In genomic region chr9:136405904-136406303, GRCh38 we compare ENCODE assay signal across 9 cellular contexts. TPM values are rescaled to one million over a fixed set of nuclear protein-coding genes. Genes with fewer than 3 reads are reported as not detected.
DNase-seq lines count a peak whose midpoint lies in the region; ATAC-seq and TF ChIP-seq lines count a peak whose summit lies in the region.
"Not testable (repeated sequence)": the region's sequence is repeated elsewhere in the genome, so short reads cannot be mapped to it uniquely, and the experiment has no call there.
"Had no signal": no experiment of that assay in that cellular context is flagged by ENCODE, and none has a peak within 500 bp of the region (broad histone marks: within the 10 kb centered on the region; RNA-seq: fewer than 3 reads in every experiment).

No MANE protein-coding gene starts in this region.

- POLR2A ChIA-PET in T-cell (lab: Charles Lee); activated CD4-positive, alpha-beta memory T cell treated with anti-CD3 and anti-CD28 coated beads for 36 hours (lab: Charles Lee): not testable (repeated sequence)

- H3K27ac Mint-ChIP-seq in CD4-positive, CD25-positive, alpha-beta regulatory T cell: peak overlapping the region in 1 of 3 donors; percentile 90
- H3K27ac Mint-ChIP-seq in T-cell: peak overlapping the region; percentile 34 to 61
- H3K27ac Mint-ChIP-seq in activated CD4-positive, alpha-beta memory T cell treated with anti-CD3 and anti-CD28 coated beads for 36 hours: peak overlapping the region; percentile 64
- H3K27ac Mint-ChIP-seq in activated T-helper 1 cell treated with anti-CD3 and anti-CD28 coated beads, Interleukin-12 subunit alpha, Interleukin-12 subunit beta, Interleukin-2, Interleukin-4 antibody, amounts not matched to agents 30 ng/mL and 10 ng/mL and 1 ng/mL, durations not matched to agents 14 hours and 24 hours and 36 hours; nephron: not testable (repeated sequence)
- H3K27ac Mint-ChIP-seq in activated naive CD8-positive, alpha-beta T cell treated with anti-CD3 and anti-CD28 coated beads for 36 hours: peak overlapping the region; percentile 56

- not testable (repeated sequence) for ATAC-seq in CD4-positive, CD25-positive, alpha-beta regulatory T cell (ENCODE audit: low read depth in 2 of 2); T-cell (replicated peaks in 1 of 4)

- TF ChIP-seq CTCF in Loucy (conservative IDR thresholded peaks at IDR 0.05; ENCODE audit: low read length); nephron (IDR thresholded peaks at IDR 0.05; ENCODE audit: unreplicated experiment in 3 of 3): not testable (repeated sequence)

- CTCF ChIA-PET in T-cell (lab: Charles Lee); activated CD4-positive, alpha-beta memory T cell treated with anti-CD3 and anti-CD28 coated beads for 36 hours (lab: Charles Lee): not testable (repeated sequence)

- H3F3A ChIP-seq in Loucy (ENCODE audit: low read depth): not testable (repeated sequence)

- H3K4me1 ChIP-seq in CD4-positive, CD25-positive, alpha-beta regulatory T cell (ENCODE audit: control insufficient read depth, insufficient read depth, low read length, poor library complexity, severe bottlenecking): peaks cover 48% of the 10 kb centered on the region
- H3K4me1 ChIP-seq in Loucy (ENCODE audit: insufficient read depth, low read length, poor library complexity, severe bottlenecking): peaks cover 40% of the 10 kb centered on the region

- H3K4me1 Mint-ChIP-seq in CD4-positive, CD25-positive, alpha-beta regulatory T cell: peaks cover 9 to 66% (median 36%) of the 10 kb centered on the region in 4 donors
- H3K4me1 Mint-ChIP-seq in T-cell (peaks cover 50 to 68% (median 50%) of the 10 kb centered on the region in 3 donors), nephron (peaks cover 11% of the 10 kb centered on the region)
- peaks cover 67% of the 10 kb centered on the region for H3K4me1 Mint-ChIP-seq in activated CD4-positive, alpha-beta memory T cell treated with anti-CD3 and anti-CD28 coated beads for 36 hours (ENCODE audit: low read depth)
- peaks cover 43% of the 10 kb centered on the region for H3K4me1 Mint-ChIP-seq in activated T-helper 1 cell treated with anti-CD3 and anti-CD28 coated beads, Interleukin-12 subunit alpha, Interleukin-12 subunit beta, Interleukin-2, Interleukin-4 antibody, amounts not matched to agents 30 ng/mL and 10 ng/mL and 1 ng/mL, durations not matched to agents 14 hours and 24 hours and 36 hours (ENCODE audit: low read depth)
- peaks cover 55% of the 10 kb centered on the region for H3K4me1 Mint-ChIP-seq in activated naive CD8-positive, alpha-beta T cell treated with anti-CD3 and anti-CD28 coated beads for 36 hours

- H3K27ac ChIP-seq in CD4-positive, CD25-positive, alpha-beta regulatory T cell (ENCODE audit: insufficient read depth, low read length, poor library complexity, severe bottlenecking): peak overlapping the region; percentile 85

- not testable (repeated sequence) for H3K27me3 Mint-ChIP-seq in CD4-positive, CD25-positive, alpha-beta regulatory T cell; T-cell; activated CD4-positive, alpha-beta memory T cell treated with anti-CD3 and anti-CD28 coated beads for 36 hours; activated T-helper 1 cell treated with anti-CD3 and anti-CD28 coated beads, Interleukin-12 subunit alpha, Interleukin-12 subunit beta, Interleukin-2, Interleukin-4 antibody, amounts not matched to agents 30 ng/mL and 10 ng/mL and 1 ng/mL, durations not matched to agents 14 hours and 24 hours and 36 hours (ENCODE audit: insufficient read depth); activated naive CD8-positive, alpha-beta T cell treated with anti-CD3 and anti-CD28 coated beads for 36 hours; nephron (ENCODE audit: low read depth)

- peak overlapping the region in 2 of 4 donors; percentile 27 to 90 for H3K4me3 Mint-ChIP-seq in CD4-positive, CD25-positive, alpha-beta regulatory T cell
- H3K4me3 Mint-ChIP-seq in T-cell (peak overlapping the region in 1 of 3 donors; percentile 77), nephron (peak overlapping the region in 2 of 3 experiments; percentile 30 to 44)
- peak overlapping the region; percentile 20 for H3K4me3 Mint-ChIP-seq in activated CD4-positive, alpha-beta memory T cell treated with anti-CD3 and anti-CD28 coated beads for 36 hours
- peak overlapping the region; percentile 11 for H3K4me3 Mint-ChIP-seq in activated T-helper 1 cell treated with anti-CD3 and anti-CD28 coated beads, Interleukin-12 subunit alpha, Interleukin-12 subunit beta, Interleukin-2, Interleukin-4 antibody, amounts not matched to agents 30 ng/mL and 10 ng/mL and 1 ng/mL, durations not matched to agents 14 hours and 24 hours and 36 hours
- H3K4me3 Mint-ChIP-seq in activated naive CD8-positive, alpha-beta T cell treated with anti-CD3 and anti-CD28 coated beads for 36 hours: not testable (repeated sequence)

- intact Hi-C loops in activated CD4-positive, alpha-beta memory T cell treated with anti-CD3 and anti-CD28 coated beads for 36 hours (cut with micrococcal nuclease): loop anchor here (2.0 kb wide), 1 partner anchor 161 kb away; the partner anchor contains the start of gene QSOX2
- intact Hi-C loops in activated T-helper 1 cell treated with anti-CD3 and anti-CD28 coated beads, Interleukin-12 subunit alpha, Interleukin-12 subunit beta, Interleukin-2, Interleukin-4 antibody, amounts not matched to agents 30 ng/mL and 10 ng/mL and 1 ng/mL, durations not matched to agents 14 hours and 24 hours and 36 hours (cut with micrococcal nuclease): not testable (repeated sequence)

- H3K36me3 Mint-ChIP-seq in CD4-positive, CD25-positive, alpha-beta regulatory T cell: peaks cover 11% of the 10 kb centered on the region
- peaks cover 16% of the 10 kb centered on the region for H3K36me3 Mint-ChIP-seq in T-cell
- H3K36me3 Mint-ChIP-seq in activated CD4-positive, alpha-beta memory T cell treated with anti-CD3 and anti-CD28 coated beads for 36 hours: peaks cover 61% of the 10 kb centered on the region
- H3K36me3 Mint-ChIP-seq in activated T-helper 1 cell treated with anti-CD3 and anti-CD28 coated beads, Interleukin-12 subunit alpha, Interleukin-12 subunit beta, Interleukin-2, Interleukin-4 antibody, amounts not matched to agents 30 ng/mL and 10 ng/mL and 1 ng/mL, durations not matched to agents 14 hours and 24 hours and 36 hours (ENCODE audit: low read depth): peaks cover 54% of the 10 kb centered on the region
- H3K36me3 Mint-ChIP-seq in activated naive CD8-positive, alpha-beta T cell treated with anti-CD3 and anti-CD28 coated beads for 36 hours: peaks cover 63% of the 10 kb centered on the region
- H3K36me3 Mint-ChIP-seq in nephron (ENCODE audit: low read depth): peaks cover 32% of the 10 kb centered on the region

- H3K9me3 ChIP-seq in CD4-positive, CD25-positive, alpha-beta regulatory T cell (ENCODE audit: control insufficient read depth in 2 of 2, low read length in 2 of 2); Loucy (ENCODE audit: insufficient read depth, low read depth, low read length): not testable (repeated sequence)

- not testable (repeated sequence) for H2AFZ ChIP-seq in Loucy (ENCODE audit: low read length)

- not testable (repeated sequence) for H3K4me3 ChIP-seq in CD4-positive, CD25-positive, alpha-beta regulatory T cell (ENCODE audit: low read depth, low read length); Loucy (ENCODE audit: low read length, poor library complexity, severe bottlenecking)

- DNase-seq in CD4-positive, CD25-positive, alpha-beta regulatory T cell; T-cell; activated CD4-positive, alpha-beta memory T cell treated with anti-CD3 and anti-CD28 coated beads for 36 hours; activated T-helper 1 cell treated with anti-CD3 and anti-CD28 coated beads, Interleukin-12 subunit alpha, Interleukin-12 subunit beta, Interleukin-2, Interleukin-4 antibody, amounts not matched to agents 30 ng/mL and 10 ng/mL and 1 ng/mL, durations not matched to agents 14 hours and 24 hours and 36 hours (ENCODE audit: low spot score); activated naive CD8-positive, alpha-beta T cell treated with anti-CD3 and anti-CD28 coated beads for 36 hours: not testable (repeated sequence)
- DNase-seq in GM19240 (ENCODE audit: insufficient read length, low spot score): peak; percentile 49

- peak overlapping the region; percentile 74 for H3K4me2 ChIP-seq in Loucy (ENCODE audit: low read depth, low read length, poor library complexity, severe bottlenecking)

- not testable (repeated sequence) for H3K9me2 ChIP-seq in Loucy (replicated peaks; ENCODE audit: low read depth, low read length)

- not testable (repeated sequence) for H3K9me3 Mint-ChIP-seq in CD4-positive, CD25-positive, alpha-beta regulatory T cell; T-cell; activated CD4-positive, alpha-beta memory T cell treated with anti-CD3 and anti-CD28 coated beads for 36 hours; activated T-helper 1 cell treated with anti-CD3 and anti-CD28 coated beads, Interleukin-12 subunit alpha, Interleukin-12 subunit beta, Interleukin-2, Interleukin-4 antibody, amounts not matched to agents 30 ng/mL and 10 ng/mL and 1 ng/mL, durations not matched to agents 14 hours and 24 hours and 36 hours; activated naive CD8-positive, alpha-beta T cell treated with anti-CD3 and anti-CD28 coated beads for 36 hours; nephron

- H3K27me3 ChIP-seq in CD4-positive, CD25-positive, alpha-beta regulatory T cell (ENCODE audit: control insufficient read depth, insufficient read depth, low read length); Loucy (ENCODE audit: insufficient read depth, low read length, poor library complexity, severe bottlenecking): not testable (repeated sequence)

- H3K9ac ChIP-seq in Loucy (ENCODE audit: low read depth, low read length, poor library complexity, severe bottlenecking): not testable (repeated sequence)

- not testable (repeated sequence) for H4K20me1 ChIP-seq in Loucy (ENCODE audit: insufficient read depth, low read length, poor library complexity, severe bottlenecking)

- not testable (repeated sequence) for H3K36me3 ChIP-seq in CD4-positive, CD25-positive, alpha-beta regulatory T cell (ENCODE audit: control insufficient read depth, insufficient read depth, low read length); Loucy (ENCODE audit: insufficient read depth, low read length)

- H3K79me2 ChIP-seq in Loucy (ENCODE audit: insufficient read depth, low read length): peaks cover 38% of the 10 kb centered on the region

RNA-seq across cellular contexts. Expression of gene ENTR1, which starts 4.5 kb away (rescaled TPM):
- total RNA-seq in CD4-positive, CD25-positive, alpha-beta regulatory T cell: 63.2 TPM
- 1 to 10 TPM; 7.8 to 9.9 (median 9.2) TPM for polyA plus RNA-seq in CD4-positive, CD25-positive, alpha-beta regulatory T cell
- 100 to 1,000 TPM in 1 of 5 donors, 10 to 100 TPM in 4; 57.7 to 103 (median 95.6) TPM for total RNA-seq in T-cell
- total RNA-seq in activated CD4-positive, alpha-beta memory T cell treated with anti-CD3 and anti-CD28 coated beads for 36 hours: 10 to 100 TPM; 66.9 to 74.9 TPM
- total RNA-seq in activated T-helper 1 cell treated with anti-CD3 and anti-CD28 coated beads, Interleukin-12 subunit alpha, Interleukin-12 subunit beta, Interleukin-2, Interleukin-4 antibody, amounts not matched to agents 30 ng/mL and 10 ng/mL and 1 ng/mL, durations not matched to agents 14 hours and 24 hours and 36 hours: 50.0 and 54.5 TPM in 2 replicates
- 10 to 100 TPM; 55.4 to 58.2 TPM for total RNA-seq in activated naive CD8-positive, alpha-beta T cell treated with anti-CD3 and anti-CD28 coated beads for 36 hours

RNA-seq across cellular contexts. Expression of gene PMPCA, which starts 4.6 kb away (rescaled TPM):
- 86.2 TPM for total RNA-seq in CD4-positive, CD25-positive, alpha-beta regulatory T cell
- polyA plus RNA-seq in CD4-positive, CD25-positive, alpha-beta regulatory T cell: 10 to 100 TPM; 36.5 to 46.5 (median 39.2) TPM
- total RNA-seq in T-cell: 10 to 100 TPM; 55.8 to 81.9 (median 65.7) TPM
- total RNA-seq in activated CD4-positive, alpha-beta memory T cell treated with anti-CD3 and anti-CD28 coated beads for 36 hours: 100 to 1,000 TPM; 108 to 112 TPM
- total RNA-seq in activated T-helper 1 cell treated with anti-CD3 and anti-CD28 coated beads, Interleukin-12 subunit alpha, Interleukin-12 subunit beta, Interleukin-2, Interleukin-4 antibody, amounts not matched to agents 30 ng/mL and 10 ng/mL and 1 ng/mL, durations not matched to agents 14 hours and 24 hours and 36 hours: 104 and 114 TPM in 2 replicates
- total RNA-seq in activated naive CD8-positive, alpha-beta T cell treated with anti-CD3 and anti-CD28 coated beads for 36 hours: 100 to 1,000 TPM; 124 to 130 TPM

RNA-seq across cellular contexts. Expression of gene SNAPC4, which starts 5.9 kb away (rescaled TPM):
- total RNA-seq in CD4-positive, CD25-positive, alpha-beta regulatory T cell: 13.3 TPM
- polyA plus RNA-seq in CD4-positive, CD25-positive, alpha-beta regulatory T cell: 1 to 10 TPM in 2 of 4 donors, under 1 TPM in 2; 0.40 to 1.2 (median 0.96) TPM
- 10 to 100 TPM; 10.5 to 15.7 (median 13.3) TPM for total RNA-seq in T-cell
- total RNA-seq in activated CD4-positive, alpha-beta memory T cell treated with anti-CD3 and anti-CD28 coated beads for 36 hours: 10 to 100 TPM; 13.9 to 14.3 TPM
- 26.7 TPM in 2 replicates for total RNA-seq in activated T-helper 1 cell treated with anti-CD3 and anti-CD28 coated beads, Interleukin-12 subunit alpha, Interleukin-12 subunit beta, Interleukin-2, Interleukin-4 antibody, amounts not matched to agents 30 ng/mL and 10 ng/mL and 1 ng/mL, durations not matched to agents 14 hours and 24 hours and 36 hours
- 10 to 100 TPM; 25.2 to 28.0 TPM for total RNA-seq in activated naive CD8-positive, alpha-beta T cell treated with anti-CD3 and anti-CD28 coated beads for 36 hours

RNA-seq across cellular contexts. Expression of gene CARD9, which starts 32.4 kb away (rescaled TPM):
- total RNA-seq in CD4-positive, CD25-positive, alpha-beta regulatory T cell: 0.35 TPM
- polyA plus RNA-seq in CD4-positive, CD25-positive, alpha-beta regulatory T cell: under 1 TPM; 0.23 to 0.82 (median 0.33) TPM
- total RNA-seq in T-cell: 1 to 10 TPM in 1 of 5 donors, under 1 TPM in 4; 0.43 to 1.4 (median 0.76) TPM
- 1 to 10 TPM; 1.4 to 2.4 TPM for total RNA-seq in activated CD4-positive, alpha-beta memory T cell treated with anti-CD3 and anti-CD28 coated beads for 36 hours
- 7.1 and 7.2 TPM in 2 replicates for total RNA-seq in activated T-helper 1 cell treated with anti-CD3 and anti-CD28 coated beads, Interleukin-12 subunit alpha, Interleukin-12 subunit beta, Interleukin-2, Interleukin-4 antibody, amounts not matched to agents 30 ng/mL and 10 ng/mL and 1 ng/mL, durations not matched to agents 14 hours and 24 hours and 36 hours
- 1 to 10 TPM; 1.5 to 1.8 TPM for total RNA-seq in activated naive CD8-positive, alpha-beta T cell treated with anti-CD3 and anti-CD28 coated beads for 36 hours
- polyA plus RNA-seq: CD8-positive, alpha-beta memory T cell had no signal

RNA-seq across cellular contexts. Expression of gene INPP5E, which starts 33.7 kb away (rescaled TPM):
- 30.3 TPM for total RNA-seq in CD4-positive, CD25-positive, alpha-beta regulatory T cell
- polyA plus RNA-seq in CD4-positive, CD25-positive, alpha-beta regulatory T cell: 1 to 10 TPM; 1.9 to 4.4 (median 2.3) TPM
- 10 to 100 TPM; 16.5 to 35.5 (median 31.8) TPM for total RNA-seq in T-cell
- total RNA-seq in activated CD4-positive, alpha-beta memory T cell treated with anti-CD3 and anti-CD28 coated beads for 36 hours: 10 to 100 TPM; 18.8 to 21.3 TPM
- total RNA-seq in activated T-helper 1 cell treated with anti-CD3 and anti-CD28 coated beads, Interleukin-12 subunit alpha, Interleukin-12 subunit beta, Interleukin-2, Interleukin-4 antibody, amounts not matched to agents 30 ng/mL and 10 ng/mL and 1 ng/mL, durations not matched to agents 14 hours and 24 hours and 36 hours: 19.7 and 20.0 TPM in 2 replicates
- 10 to 100 TPM; 10.9 to 12.1 TPM for total RNA-seq in activated naive CD8-positive, alpha-beta T cell treated with anti-CD3 and anti-CD28 coated beads for 36 hours
